Comparison of ENCODE assay signal across 26 cellular contexts in genomic region chr13:63737418-63737817, GRCh38.
"Had no signal": no experiment of that assay in that cellular context is flagged by ENCODE, and none has a peak within 500 bp of the region (broad histone marks: within the 10 kb centered on the region; RNA-seq: fewer than 3 reads in every experiment).

No MANE protein-coding gene starts in this region.

- H3K4me1 Mint-ChIP-seq: memory B cell; mesothelial cell of epicardium; naive B cell; neural crest cell; stimulated activated naive B cell treated with anti-CD40 and anti-IgM and Interleukin-4, amounts not matched to agents 10 μg/mL and 1 μg/mL and 100 μg/mL, for 72 hours; stimulated activated naive CD8-positive, alpha-beta T cell treated with anti-CD3 and anti-CD28 coated beads, Interleukin-15, amount 100 ng/mL, for 72 hours had no signal

- H3K4me1 ChIP-seq: esophagus squamous epithelium, heart right ventricle, psoas muscle, sigmoid colon, uterus had no signal

- H3K27ac ChIP-seq: esophagus squamous epithelium, heart right ventricle, ovary, psoas muscle, sigmoid colon, thyroid gland, uterus had no signal

- DNase-seq: cortex of kidney; effector memory CD8-positive, alpha-beta T cell; erythroblast; esophagus squamous epithelium; foreskin melanocyte; glutamatergic neuron; heart right ventricle; hippocampal formation; islet precursor cell; naive B cell; ovary; psoas muscle; sigmoid colon; stimulated activated CD4-positive, alpha-beta T cell treated with anti-CD3 and anti-CD28 coated beads, Interleukin-2, amount 100 ng/mL, for 48 hours; stimulated activated naive B cell treated with anti-CD40 and anti-IgM and Interleukin-4, amounts not matched to agents 10 μg/mL and 1 μg/mL and 100 μg/mL, for 72 hours; stimulated activated naive CD8-positive, alpha-beta T cell treated with anti-CD3 and anti-CD28 coated beads, Interleukin-15, amount 100 ng/mL, for 72 hours; thyroid gland; trophoblast cell; uterus had no signal

- H3K27me3 ChIP-seq: esophagus squamous epithelium, heart right ventricle, ovary, sigmoid colon, thyroid gland had no signal

- H3K27me3 Mint-ChIP-seq: effector memory CD8-positive, alpha-beta T cell; memory B cell; naive B cell; natural killer cell treated with Interleukin-12 subunit alpha and Interleukin-12 subunit beta and Interleukin-15 and Interleukin-18, amount 100 ng/mL, for 72 hours; stimulated activated naive B cell treated with anti-CD40 and anti-IgM and Interleukin-4, amounts not matched to agents 10 μg/mL and 1 μg/mL and 100 μg/mL, for 72 hours; stimulated activated naive CD8-positive, alpha-beta T cell treated with anti-CD3 and anti-CD28 coated beads, Interleukin-15, amount 100 ng/mL, for 72 hours had no signal

- H3K4me3 ChIP-seq: esophagus squamous epithelium, heart right ventricle, lung, mucosa of descending colon, ovary, psoas muscle, sigmoid colon, thyroid gland, uterus had no signal

- H3K36me3 ChIP-seq: esophagus squamous epithelium, heart right ventricle, ovary, sigmoid colon, thyroid gland, uterus had no signal

- H3K9me3 ChIP-seq: ovary, psoas muscle, thyroid gland, uterus had no signal

- ATAC-seq: effector memory CD8-positive, alpha-beta T cell; heart right ventricle; mucosa of descending colon; natural killer cell treated with Interleukin-12 subunit alpha and Interleukin-12 subunit beta and Interleukin-15 and Interleukin-18, amount 100 ng/mL, for 72 hours; psoas muscle; right cardiac atrium; stimulated activated naive B cell treated with anti-CD40 and anti-IgM and Interleukin-4, amounts not matched to agents 10 μg/mL and 1 μg/mL and 100 μg/mL, for 72 hours; stimulated activated naive CD8-positive, alpha-beta T cell treated with anti-CD3 and anti-CD28 coated beads, Interleukin-15, amount 100 ng/mL, for 72 hours had no signal

- H3K36me3 Mint-ChIP-seq: memory B cell; naive B cell; stimulated activated naive B cell treated with anti-CD40 and anti-IgM and Interleukin-4, amounts not matched to agents 10 μg/mL and 1 μg/mL and 100 μg/mL, for 72 hours had no signal

- H3K4me3 Mint-ChIP-seq: effector memory CD8-positive, alpha-beta T cell; memory B cell; mesothelial cell of epicardium; naive B cell; natural killer cell treated with Interleukin-12 subunit alpha and Interleukin-12 subunit beta and Interleukin-15 and Interleukin-18, amount 100 ng/mL, for 72 hours; neural crest cell; stimulated activated naive B cell treated with anti-CD40 and anti-IgM and Interleukin-4, amounts not matched to agents 10 μg/mL and 1 μg/mL and 100 μg/mL, for 72 hours; stimulated activated naive CD8-positive, alpha-beta T cell treated with anti-CD3 and anti-CD28 coated beads, Interleukin-15, amount 100 ng/mL, for 72 hours had no signal

- H3K27ac Mint-ChIP-seq: effector memory CD8-positive, alpha-beta T cell; memory B cell; mesothelial cell of epicardium; naive B cell; natural killer cell treated with Interleukin-12 subunit alpha and Interleukin-12 subunit beta and Interleukin-15 and Interleukin-18, amount 100 ng/mL, for 72 hours; stimulated activated naive B cell treated with anti-CD40 and anti-IgM and Interleukin-4, amounts not matched to agents 10 μg/mL and 1 μg/mL and 100 μg/mL, for 72 hours; stimulated activated naive CD8-positive, alpha-beta T cell treated with anti-CD3 and anti-CD28 coated beads, Interleukin-15, amount 100 ng/mL, for 72 hours had no signal
